In genomic region chr2:19871836-19872235, GRCh38 we compare ENCODE assay signal across 16 cellular contexts. TPM values are rescaled to one million over a fixed set of nuclear protein-coding genes. Genes with fewer than 3 reads are reported as not detected.
DNase-seq lines count a peak whose midpoint lies in the region; ATAC-seq and TF ChIP-seq lines count a peak whose summit lies in the region.
"Had no signal": no experiment of that assay in that cellular context is flagged by ENCODE, and none has a peak within 500 bp of the region (broad histone marks: within the 10 kb centered on the region; RNA-seq: fewer than 3 reads in every experiment).

No MANE protein-coding gene starts in this region.

- DNase-seq in activated CD4-positive, CD25-positive, alpha-beta regulatory T cell treated with anti-CD3 and anti-CD28 coated beads, Interleukin-2, amount 50 U/mL, for 72 hours, result peak; percentile 11
- no peak for DNase-seq in natural killer cell
- peak; percentile 41 for DNase-seq in sigmoid colon
- no peak for DNase-seq in NCI-H2227 treated with DMSO at 0.1 percent for 48 hours (lab: John Stamatoyannopoulos, UW)
- DNase-seq in DMS79 (lab: John Stamatoyannopoulos, UW), result no peak
- DNase-seq: AML-193; Caco-2; CD8-positive, alpha-beta memory T cell; DMS53 had no signal

- no peak for TF ChIP-seq POLR2A in sigmoid colon (IDR thresholded peaks at IDR 0.05)

- H3K9me3 Mint-ChIP-seq in natural killer cell, result no peaks in the 10 kb centered on the region
- H3K9me3 Mint-ChIP-seq: CD8-positive, alpha-beta memory T cell had no signal

- H3K27ac Mint-ChIP-seq in natural killer cell, result peak overlapping the region; percentile 20 to 26

- no peak overlapping the region for H3K4me3 ChIP-seq in sigmoid colon
- H3K4me3 ChIP-seq: BLaER1 had no signal

- H3K27me3 Mint-ChIP-seq in natural killer cell (ENCODE audit: low read depth in 2 of 2), result no peaks in the 10 kb centered on the region

- no peaks in the 10 kb centered on the region for H3K9me3 ChIP-seq in sigmoid colon
- H3K9me3 ChIP-seq: BLaER1, Caco-2 had no signal

- WGBS in sigmoid colon, 2 donors, result 95% methylated on average over 2 of the region's 2 CpGs

- no peaks in the 10 kb centered on the region for H3K36me3 Mint-ChIP-seq in natural killer cell

- peaks cover 25 to 33% of the 10 kb centered on the region in 2 donors for H3K4me1 Mint-ChIP-seq in natural killer cell

- intact Hi-C loops in natural killer cell (cut with micrococcal nuclease) (no loop called here), sigmoid colon (cut with DNase I) (no loop called here)

- no peak for ATAC-seq in activated CD4-positive, CD25-positive, alpha-beta regulatory T cell treated with anti-CD3 and anti-CD28 coated beads, Interleukin-2, amount 50 U/mL, for 24 hours
- ATAC-seq in natural killer cell (no peak), GM21825 (IDR thresholded peaks at IDR 0.05; ENCODE audit: unreplicated experiment) (no peak)
- ATAC-seq: HCT116, HepG2 had no signal

- peaks cover 0 to 17% (median 8%) of the 10 kb centered on the region in 3 donors for H3K27me3 ChIP-seq in sigmoid colon

- no peak for TF ChIP-seq EP300 in sigmoid colon (IDR thresholded peaks at IDR 0.05)

- H3K4me1 ChIP-seq in sigmoid colon, result peaks cover 0 to 10% (median 9%) of the 10 kb centered on the region in 4 donors
- H3K4me1 ChIP-seq: BLaER1, Caco-2 had no signal

- TF ChIP-seq CTCF in VCaP (conservative IDR thresholded peaks at IDR 0.05) (no peak), natural killer cell (IDR thresholded peaks at IDR 0.05) (no peak), sigmoid colon (IDR thresholded peaks at IDR 0.05) (no peak)

- no peak overlapping the region for H3K4me3 Mint-ChIP-seq in natural killer cell

- H3K36me3 ChIP-seq in sigmoid colon, result no peaks in the 10 kb centered on the region
- H3K36me3 ChIP-seq: BLaER1 had no signal

- H3K27ac ChIP-seq in VCaP, result 0 out of 2 replicates have a peak overlapping the region, but pooled peaks have one; percentile 15
- no peak overlapping the region for H3K27ac ChIP-seq in sigmoid colon
- H3K27ac ChIP-seq: 22Rv1, BLaER1 had no signal

RNA-seq across cellular contexts. Expression of gene TTC32, which starts 29.9 kb away (rescaled TPM):
- total RNA-seq in natural killer cell (10 to 100 TPM; 30.4 to 45.3 (median 37.2) TPM), sigmoid colon (10 to 100 TPM in 3 of 4 donors, 1 to 10 TPM in 1; 7.3 to 20.5 (median 12.8) TPM)
- polyA plus RNA-seq in sigmoid colon, result 10 to 100 TPM; 11.1 to 21.6 (median 16.2) TPM

Comparison
In these comparisons a context has a peak if more than half of its experiments do, and no peak if none do; other contexts are left out.
1. DNase-seq: peak in activated CD4-positive, CD25-positive, alpha-beta regulatory T cell treated with anti-CD3 and anti-CD28 coated beads, Interleukin-2, amount 50 U/mL, for 72 hours (single experiment) and sigmoid colon (single experiment); none in natural killer cell (single experiment), NCI-H2227 treated with DMSO at 0.1 percent for 48 hours (single experiment) and DMS79 (single experiment).